24 cellular contexts compared by ENCODE assay signal in genomic region chr15:56948000-56948765, GRCh38. TPM values are rescaled to one million over a fixed set of nuclear protein-coding genes. Genes with fewer than 3 reads are reported as not detected.
DNase-seq lines count a peak whose midpoint lies in the region; ATAC-seq, FAIRE-seq and TF ChIP-seq lines count a peak whose summit lies in the region.
"Had no signal": no experiment of that assay in that cellular context is flagged by ENCODE, and none has a peak within 500 bp of the region (broad histone marks: within the 10 kb centered on the region; RNA-seq: fewer than 3 reads in every experiment).

No MANE protein-coding gene starts in this region.

- no peak overlapping the region for H3K27ac ChIP-seq in A549
- no peak overlapping the region for H3K27ac ChIP-seq in spleen
- no peak overlapping the region for H3K27ac ChIP-seq in tibial artery
- H3K27ac ChIP-seq: BLaER1 treated with 17β-estradiol and CSF1 and Interleukin-3, amounts not matched to agents 10 nM and 100 nM; neural progenitor cell; Peyer's patch; vagina had no signal

- no peak for TF ChIP-seq CTCF in A549 (IDR thresholded peaks at IDR 0.05)
- no peak for TF ChIP-seq CTCF in epithelial cell of esophagus (IDR thresholded peaks at IDR 0.05; ENCODE audit: insufficient read depth, low read depth, low read length, missing control alignments)
- TF ChIP-seq CTCF in nephron progenitor cell (IDR thresholded peaks at IDR 0.05) = no peak
- TF ChIP-seq CTCF in spleen (IDR thresholded peaks at IDR 0.05 in 8 of 11, conservative IDR thresholded peaks at IDR 0.05 in 3 of 11) = no peak
- TF ChIP-seq CTCF in tibial artery (IDR thresholded peaks at IDR 0.05) = no peak

- no peaks in the 10 kb centered on the region for H3K27me3 ChIP-seq in spleen (replicated peaks in 1 of 7)
- H3K27me3 ChIP-seq in tibial artery = no peaks in the 10 kb centered on the region
- H3K27me3 ChIP-seq: BLaER1 treated with 17β-estradiol and CSF1 and Interleukin-3, amounts not matched to agents 10 nM and 100 nM; neural progenitor cell; Peyer's patch; vagina had no signal

- H3K27ac Mint-ChIP-seq in nephron progenitor cell = peak overlapping the region; percentile 76
- no peak overlapping the region for H3K27ac Mint-ChIP-seq in activated T-helper 17 cell treated with anti-CD3 and anti-CD28 coated beads, Interleukin-2, amount 50 U/mL, for 72 hours
- H3K27ac Mint-ChIP-seq: activated B cell treated with CpG ODN at 0.5 μM for 24 hours; activated CD4-positive, alpha-beta memory T cell treated with anti-CD3 and anti-CD28 coated beads for 36 hours; neural progenitor cell; T-helper 2 cell treated with Interferon-gamma antibody and Interleukin-4, amounts not matched to agents 5 μg/mL and 100 μg/mL, for 36 hours had no signal

- CTCF ChIA-PET in A549 (lab: Yijun Ruan, JAX) = interaction anchor here (0.6 to 2.6 kb wide), 4 partner anchors 30 to 393 kb away, joined by 3 to 8 read pairs (median 3); partner anchors contain the start of gene TCF12

- intact Hi-C loops in spleen (cut with DNase I; ENCODE audit: low total_unique reads) (no loop called here), tibial artery (cut with DNase I; ENCODE audit: low total_unique reads) (no loop called here)

- no peak for FAIRE-seq in A549 (lab: Jason Lieb, UNC)
- FAIRE-seq in urothelium cell line (lab: Jason Lieb, UNC) = no peak
- FAIRE-seq: D721Med, GM18507 had no signal

- H3K4me1 ChIP-seq in A549 (peaks cover 10% of the 10 kb centered on the region; the same call in 1 of the 3 replicates), spleen (peaks cover 0 to 59% (median 8%) of the 10 kb centered on the region in 6 donors), tibial artery (peaks cover 0 to 19% (median 4%) of the 10 kb centered on the region in 4 donors)
- H3K4me1 ChIP-seq: neural progenitor cell, Peyer's patch had no signal

- H3K9me3 ChIP-seq in A549 (peaks cover 16% of the 10 kb centered on the region; the same call in 1 of the 3 replicates), spleen (peaks cover 0 to 21% (median 16%) of the 10 kb centered on the region in 8 donors), tibial artery (peaks cover 0 to 8% (median 6%) of the 10 kb centered on the region in 3 donors)
- H3K9me3 ChIP-seq: mucosa of descending colon, Peyer's patch, vagina had no signal

- no peak overlapping the region for H3K4me3 Mint-ChIP-seq in nephron progenitor cell
- no peak overlapping the region for H3K4me3 Mint-ChIP-seq in activated T-helper 17 cell treated with anti-CD3 and anti-CD28 coated beads, Interleukin-2, amount 50 U/mL, for 72 hours
- H3K4me3 Mint-ChIP-seq: activated B cell treated with CpG ODN at 0.5 μM for 24 hours; activated CD4-positive, alpha-beta memory T cell treated with anti-CD3 and anti-CD28 coated beads for 36 hours; neural progenitor cell; T-helper 2 cell treated with Interferon-gamma antibody and Interleukin-4, amounts not matched to agents 5 μg/mL and 100 μg/mL, for 36 hours had no signal

- POLR2A ChIA-PET in A549 (lab: Yijun Ruan, JAX) = no interaction called here

- WGBS in A549 (ENCODE audit: missing lambda C conversion rate) = 81% methylated on average over 6 of the region's 6 CpGs
- 91 to 95% (median 93%) methylated on average over 6 of the region's 6 CpGs for WGBS in spleen, 5 donors

- no peak for TF ChIP-seq EP300 in A549 (IDR thresholded peaks at IDR 0.05)

- no peak overlapping the region for H3K4me3 ChIP-seq in A549
- H3K4me3 ChIP-seq in epithelial cell of esophagus (ENCODE audit: low read length) = no peak overlapping the region
- no peak overlapping the region for H3K4me3 ChIP-seq in spleen
- H3K4me3 ChIP-seq in tibial artery = no peak overlapping the region
- H3K4me3 ChIP-seq: BLaER1 treated with 17β-estradiol and CSF1 and Interleukin-3, amounts not matched to agents 10 nM and 100 nM; mucosa of descending colon; neural progenitor cell; Peyer's patch; vagina had no signal

- TF ChIP-seq POLR2A in A549 (IDR thresholded peaks at IDR 0.05; ENCODE audit: low read length) (no peak), spleen (IDR thresholded peaks at IDR 0.05) (no peak)

- no peak for ATAC-seq in A549
- no peak for ATAC-seq in activated T-helper 17 cell treated with anti-CD3 and anti-CD28 coated beads, Interleukin-2, amount 50 U/mL, for 72 hours (replicated peaks)
- ATAC-seq: mucosa of descending colon had no signal

- 0 out of 3 replicates have a peak overlapping the region, but pooled peaks have one; percentile 2 for H3K4me2 ChIP-seq in A549
- H3K4me2 ChIP-seq: BLaER1 treated with 17β-estradiol and CSF1 and Interleukin-3, amounts not matched to agents 10 nM and 100 nM; neural progenitor cell had no signal

- no peaks in the 10 kb centered on the region for H3K27me3 Mint-ChIP-seq in nephron progenitor cell (ENCODE audit: low read depth, poor library complexity)
- H3K27me3 Mint-ChIP-seq in activated T-helper 17 cell treated with anti-CD3 and anti-CD28 coated beads, Interleukin-2, amount 50 U/mL, for 72 hours = no peaks in the 10 kb centered on the region
- H3K27me3 Mint-ChIP-seq: activated B cell treated with CpG ODN at 0.5 μM for 24 hours; activated CD4-positive, alpha-beta memory T cell treated with anti-CD3 and anti-CD28 coated beads for 36 hours had no signal

- H3K9me3 Mint-ChIP-seq in nephron progenitor cell = peaks cover 67% of the 10 kb centered on the region
- H3K9me3 Mint-ChIP-seq in activated T-helper 17 cell treated with anti-CD3 and anti-CD28 coated beads, Interleukin-2, amount 50 U/mL, for 72 hours = no peaks in the 10 kb centered on the region

- in situ Hi-C loops in SK-MEL-5 (cut with HindIII; ENCODE audit: low pct_unique_long_range_greater_than_20kb, low sequenced_read_pairs) = no loop called here

- DNase-seq in A549 (ENCODE audit: low read depth in 1 of 2, low spot score in 1 of 2) (no peak), SK-MEL-5 (ENCODE audit: low read depth, low spot score) (peak; percentile 17), epithelial cell of esophagus (ENCODE audit: low read depth) (peak; percentile 30), nephron progenitor cell (no peak), spleen (no peak), urothelium cell line (ENCODE audit: low spot score) (no peak), tibial artery (no peak)
- DNase-seq: activated B cell treated with CpG ODN at 0.5 μM for 24 hours; activated CD4-positive, alpha-beta memory T cell treated with anti-CD3 and anti-CD28 coated beads for 36 hours; activated gamma-delta T cell treated with Interleukin-2 at 50 U/mL for 16 hours; amniotic stem cell; caudate nucleus; mucosa of descending colon; NCI-H1092 treated with DMSO at 0.1 percent for 48 hours; NCI-H2029 treated with DMSO at 0.1 percent for 48 hours; NK-92 treated with Interleukin-12 subunit alpha and Interleukin-12 subunit beta, amount 100 ng/mL, for 24 hours; Peyer's patch had no signal

- H3K36me3 Mint-ChIP-seq in nephron progenitor cell (ENCODE audit: low read depth) = peaks cover 81% of the 10 kb centered on the region
- H3K36me3 Mint-ChIP-seq in activated T-helper 17 cell treated with anti-CD3 and anti-CD28 coated beads, Interleukin-2, amount 50 U/mL, for 72 hours (ENCODE audit: low read depth) = peaks cover 7% of the 10 kb centered on the region

- no peak for TF ChIP-seq RAD21 in A549 (conservative IDR thresholded peaks at IDR 0.05 in 1 of 2, IDR thresholded peaks at IDR 0.05 in 1 of 2)

- H3K36me3 ChIP-seq in spleen = peaks cover 0 to 10% (median 0%) of the 10 kb centered on the region in 6 donors
- H3K36me3 ChIP-seq in tibial artery = peaks cover 0 to 8% (median 0%) of the 10 kb centered on the region in 3 donors
- H3K36me3 ChIP-seq: Peyer's patch, vagina had no signal

- H3K4me1 Mint-ChIP-seq in nephron progenitor cell = peaks cover 29% of the 10 kb centered on the region
- H3K4me1 Mint-ChIP-seq in activated T-helper 17 cell treated with anti-CD3 and anti-CD28 coated beads, Interleukin-2, amount 50 U/mL, for 72 hours = no peaks in the 10 kb centered on the region

TF ChIP-seq in A549, 52 proteins besides CTCF, POLR2A, EP300 and RAD21:
- TF ChIP-seq ESRRA (IDR thresholded peaks at IDR 0.05; ENCODE audit: borderline replicate concordance, low read length) = no peak
- peak in 1 of 2 experiments; percentile 58; a peak in 1 of 4 replicates for TF ChIP-seq CEBPB (IDR thresholded peaks at IDR 0.05)

RNA-seq across cellular contexts. Expression of gene TCF12, which starts 29.7 kb away (rescaled TPM):
- polyA plus RNA-seq in A549 (2011; rRNA removed) (121 and 165 TPM in 2 replicates), A549 (2017; fragmentation: RNase III; extraction: RNeasy Plus Mini Kit Qiagen cat#74134 plus additional on column Dnase treatment) (34.1 to 36.3 TPM (median 35.5 TPM) in 3 replicates), spleen (10 to 100 TPM in 2 of 3 donors, 1 to 10 TPM in 1; 8.3 to 15.8 (median 13.7) TPM)
- polyA plus RNA-seq in A549 (2012; cell fraction: cytosol; rRNA removed) = 28.5 and 37.2 TPM in 2 replicates
- polyA plus RNA-seq in A549 (2012; cell fraction: nucleus; rRNA removed) = 18.7 and 21.9 TPM in 2 replicates
- 247 and 252 TPM in 2 replicates for polyA minus RNA-seq in A549 (2011; rRNA and poly(A)+ RNA removed)
- total RNA-seq in SK-MEL-5 (2014; rRNA removed; shearing (Covaris generic)) = 77.9 and 90.2 TPM in 2 replicates
- 45.8 and 65.5 TPM in 2 replicates for polyA plus RNA-seq in SK-MEL-5 (2015; cell fraction: cytosol; rRNA removed)
- 30.4 and 41.2 TPM in 2 replicates for polyA plus RNA-seq in SK-MEL-5 (2015; cell fraction: nucleus; rRNA removed)
- total RNA-seq in spleen = 100 to 1,000 TPM in 6 of 7 donors, 10 to 100 TPM in 1; 95.6 to 139 (median 123) TPM
- 10 to 100 TPM; 48.3 to 74.2 TPM for total RNA-seq in activated T-helper 17 cell treated with anti-CD3 and anti-CD28 coated beads, Interleukin-2, amount 50 U/mL, for 72 hours

Comparison
In these comparisons a context has a peak if more than half of its experiments do, and no peak if none do; other contexts are left out.
1. DNase-seq: peak in SK-MEL-5 (single experiment) and epithelial cell of esophagus (single experiment); none in A549 (0 of 2), nephron progenitor cell (single experiment), spleen (single experiment), urothelium cell line (single experiment) and tibial artery (0 of 2).